ENCODE assay signal across 1 cellular context in the genomic region with DNA sequence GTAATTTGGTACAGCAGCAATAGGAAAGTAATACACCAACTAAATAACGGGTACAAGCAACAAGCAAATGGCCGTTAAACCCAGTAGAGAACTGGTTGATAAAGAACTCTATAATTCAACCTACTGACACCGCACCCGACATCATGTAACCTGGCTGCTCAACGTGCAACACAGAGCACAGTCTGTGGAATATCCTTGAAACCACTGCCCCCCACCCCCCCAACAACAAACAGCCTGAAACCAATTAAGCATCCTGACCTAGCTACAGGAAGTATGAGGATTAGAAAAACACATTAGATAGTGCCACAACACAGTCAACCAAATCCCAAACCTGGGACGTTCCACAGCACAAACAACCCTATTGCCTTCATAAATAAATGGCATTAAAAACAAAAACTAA.
TF ChIP-seq lines count a peak whose summit lies in the region.

No MANE protein-coding gene starts in this region.

TF ChIP-seq in HEK293, 187 proteins besides CTCF, POLR2A, EP300 and RAD21 (continued from another document):
- TF ChIP-seq, protein P1, sequence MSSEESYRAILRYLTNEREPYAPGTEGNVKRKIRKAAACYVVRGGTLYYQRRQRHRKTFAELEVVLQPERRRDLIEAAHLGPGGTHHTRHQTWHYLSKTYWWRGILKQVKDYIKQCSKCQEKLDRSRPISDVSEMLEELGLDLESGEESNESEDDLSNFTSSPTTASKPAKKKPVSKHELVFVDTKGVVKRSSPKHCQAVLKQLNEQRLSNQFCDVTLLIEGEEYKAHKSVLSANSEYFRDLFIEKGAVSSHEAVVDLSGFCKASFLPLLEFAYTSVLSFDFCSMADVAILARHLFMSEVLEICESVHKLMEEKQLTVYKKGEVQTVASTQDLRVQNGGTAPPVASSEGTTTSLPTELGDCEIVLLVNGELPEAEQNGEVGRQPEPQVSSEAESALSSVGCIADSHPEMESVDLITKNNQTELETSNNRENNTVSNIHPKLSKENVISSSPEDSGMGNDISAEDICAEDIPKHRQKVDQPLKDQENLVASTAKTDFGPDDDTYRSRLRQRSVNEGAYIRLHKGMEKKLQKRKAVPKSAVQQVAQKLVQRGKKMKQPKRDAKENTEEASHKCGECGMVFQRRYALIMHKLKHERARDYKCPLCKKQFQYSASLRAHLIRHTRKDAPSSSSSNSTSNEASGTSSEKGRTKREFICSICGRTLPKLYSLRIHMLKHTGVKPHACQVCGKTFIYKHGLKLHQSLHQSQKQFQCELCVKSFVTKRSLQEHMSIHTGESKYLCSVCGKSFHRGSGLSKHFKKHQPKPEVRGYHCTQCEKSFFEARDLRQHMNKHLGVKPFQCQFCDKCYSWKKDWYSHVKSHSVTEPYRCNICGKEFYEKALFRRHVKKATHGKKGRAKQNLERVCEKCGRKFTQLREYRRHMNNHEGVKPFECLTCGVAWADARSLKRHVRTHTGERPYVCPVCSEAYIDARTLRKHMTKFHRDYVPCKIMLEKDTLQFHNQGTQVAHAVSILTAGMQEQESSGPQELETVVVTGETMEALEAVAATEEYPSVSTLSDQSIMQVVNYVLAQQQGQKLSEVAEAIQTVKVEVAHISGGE (tag by site-specific recombination; conservative IDR thresholded peaks at IDR 0.05; ENCODE audit: low read depth), result no peak
- TF ChIP-seq ZNF600 (tag by site-specific recombination; IDR thresholded peaks at IDR 0.05) (0 out of 2 replicates have a peak, but pooled peaks have one; percentile 19), ZSCAN30 (tag by site-specific recombination; IDR thresholded peaks at IDR 0.05) (no peak), ZBTB17 (tag by site-specific recombination; IDR thresholded peaks at IDR 0.05) (no peak), ZNF664 (tag by site-specific recombination; IDR thresholded peaks at IDR 0.05) (no peak), BCL11B (tag by site-specific recombination; IDR thresholded peaks at IDR 0.05; ENCODE audit: low read depth) (no peak)
